ENCODE assay signal across 10 cellular contexts in the genomic region with DNA sequence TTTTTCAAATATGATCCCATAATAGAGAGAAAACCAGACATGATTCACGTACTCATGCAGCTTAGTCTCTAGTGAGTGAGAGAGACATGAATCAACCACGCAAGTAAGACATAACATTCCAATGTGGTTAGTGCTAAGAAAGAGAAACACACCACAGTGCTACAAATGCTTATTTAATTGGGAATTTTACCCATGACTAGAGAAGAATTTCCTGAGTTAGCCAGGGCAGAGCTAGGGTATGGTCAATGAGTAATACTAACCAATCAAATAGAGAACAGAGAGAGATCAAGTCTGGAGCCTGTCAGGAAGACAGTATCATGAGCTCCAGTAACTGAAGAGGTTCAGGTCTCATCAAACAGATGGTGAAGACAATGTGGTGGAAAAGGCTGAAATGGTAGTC.
DNase-seq lines count a peak whose midpoint lies in the region; ATAC-seq, FAIRE-seq and TF ChIP-seq lines count a peak whose summit lies in the region.
"Had no signal": no experiment of that assay in that cellular context is flagged by ENCODE, and none has a peak within 500 bp of the region (broad histone marks: within the 10 kb centered on the region; RNA-seq: fewer than 3 reads in every experiment).

No MANE protein-coding gene starts in this region.

- no peaks in the 10 kb centered on the region for H3K9me3 ChIP-seq in spleen
- H3K9me3 ChIP-seq: transverse colon had no signal

- H3K27ac Mint-ChIP-seq in osteocyte (ENCODE audit: unreplicated experiment) = peak overlapping the region; percentile 85

- H3K27ac ChIP-seq in spleen = no peak overlapping the region
- H3K27ac ChIP-seq: transverse colon had no signal

- no peak for TF ChIP-seq CTCF in epithelial cell of esophagus (IDR thresholded peaks at IDR 0.05; ENCODE audit: insufficient read depth, low read depth, low read length, missing control alignments)
- TF ChIP-seq CTCF in osteocyte (IDR thresholded peaks at IDR 0.05) = no peak
- no peak for TF ChIP-seq CTCF in spleen (IDR thresholded peaks at IDR 0.05 in 8 of 11, conservative IDR thresholded peaks at IDR 0.05 in 3 of 11)

- peaks cover 25% of the 10 kb centered on the region for H3K4me1 Mint-ChIP-seq in osteocyte (ENCODE audit: unreplicated experiment)

- no peaks in the 10 kb centered on the region for H3K4me1 ChIP-seq in spleen
- H3K4me1 ChIP-seq: transverse colon had no signal

- H3K4me3 ChIP-seq in epithelial cell of esophagus (ENCODE audit: low read length) (no peak overlapping the region), spleen (no peak overlapping the region)
- H3K4me3 ChIP-seq: transverse colon had no signal

- intact Hi-C loops in spleen (cut with DNase I; ENCODE audit: low total_unique reads) = no loop called here

- DNase-seq in DMS114 treated with DMSO at 0.1 percent for 48 hours (lab: John Stamatoyannopoulos, UW; ENCODE audit: unreplicated experiment) = peak; percentile 98
- DNase-seq in RCC 7860 (ENCODE audit: low spot score) = peak; percentile 96
- peak; percentile 95 for DNase-seq in epithelial cell of esophagus (ENCODE audit: low read depth)
- DNase-seq in osteocyte (ENCODE audit: extremely low spot score, unreplicated experiment) = no peak
- DNase-seq in NOMO-1 (lab: John Stamatoyannopoulos, UW; ENCODE audit: unreplicated experiment in 2 of 2) = no peak
- DNase-seq in spleen = no peak
- DNase-seq: transverse colon had no signal

- H3K4me3 Mint-ChIP-seq in osteocyte (ENCODE audit: unreplicated experiment) = peak overlapping the region; percentile 14

- no peak for ATAC-seq in HG03378 (IDR thresholded peaks at IDR 0.05; ENCODE audit: unreplicated experiment)
- ATAC-seq in GM18861 (IDR thresholded peaks at IDR 0.05; ENCODE audit: unreplicated experiment) = no peak

- H3K36me3 ChIP-seq in spleen = no peaks in the 10 kb centered on the region
- H3K36me3 ChIP-seq: transverse colon had no signal

- FAIRE-seq in RCC 7860 (lab: Jason Lieb, UNC) = peak; percentile 98
- FAIRE-seq: D721Med had no signal

- no peaks in the 10 kb centered on the region for H3K9me3 Mint-ChIP-seq in osteocyte (ENCODE audit: unreplicated experiment)

- H3K27me3 ChIP-seq in spleen (replicated peaks in 1 of 7) = no peaks in the 10 kb centered on the region
- H3K27me3 ChIP-seq: transverse colon had no signal

- 74 to 94% (median 89%) methylated on average over 2 of the region's 2 CpGs for WGBS in spleen, 5 donors

- no peak for TF ChIP-seq POLR2A in spleen (IDR thresholded peaks at IDR 0.05)

- no peaks in the 10 kb centered on the region for H3K27me3 Mint-ChIP-seq in osteocyte (ENCODE audit: unreplicated experiment)

- H3K36me3 Mint-ChIP-seq in osteocyte (ENCODE audit: unreplicated experiment) = no peaks in the 10 kb centered on the region

Comparison
In these comparisons a context has a peak if more than half of its experiments do, and no peak if none do; other contexts are left out.
1. DNase-seq: peak in DMS114 treated with DMSO at 0.1 percent for 48 hours (single experiment), RCC 7860 (single experiment) and epithelial cell of esophagus (single experiment); none in osteocyte (single experiment), NOMO-1 (0 of 2) and spleen (single experiment).